Comparison of ENCODE assay signal across 15 cellular contexts in genomic region chr3:137012097-137012501, GRCh38. TPM values are rescaled to one million over a fixed set of nuclear protein-coding genes. Genes with fewer than 3 reads are reported as not detected.
DNase-seq lines count a peak whose midpoint lies in the region; ATAC-seq and TF ChIP-seq lines count a peak whose summit lies in the region.
"Had no signal": no experiment of that assay in that cellular context is flagged by ENCODE, and none has a peak within 500 bp of the region (broad histone marks: within the 10 kb centered on the region; RNA-seq: fewer than 3 reads in every experiment).

No MANE protein-coding gene starts in this region.

- H3K27me3 Mint-ChIP-seq in activated T-helper 17 cell treated with anti-CD3 and anti-CD28 coated beads, Interleukin-2, amount 50 U/mL, for 72 hours = no peaks in the 10 kb centered on the region
- H3K27me3 Mint-ChIP-seq: activated CD4-positive, alpha-beta T cell treated with anti-CD3 and anti-CD28 coated beads, Interleukin-2, amount 10 ng/mL, durations not matched to agents 24 days and 14 days had no signal

- no peaks in the 10 kb centered on the region for H3K27me3 ChIP-seq in foreskin keratinocyte

- ATAC-seq in activated T-helper 17 cell treated with anti-CD3 and anti-CD28 coated beads, Interleukin-2, amount 50 U/mL, for 72 hours (replicated peaks) = no peak
- ATAC-seq in foreskin keratinocyte = peak; percentile 28
- no peak for ATAC-seq in Right ventricle myocardium inferior

- H3K4me1 ChIP-seq in foreskin keratinocyte = peaks cover 6% of the 10 kb centered on the region

- peak overlapping the region; percentile 31 for H3K27ac Mint-ChIP-seq in activated T-helper 17 cell treated with anti-CD3 and anti-CD28 coated beads, Interleukin-2, amount 50 U/mL, for 72 hours
- H3K27ac Mint-ChIP-seq: activated CD4-positive, alpha-beta T cell treated with anti-CD3 and anti-CD28 coated beads, Interleukin-2, amount 10 ng/mL, durations not matched to agents 24 days and 14 days; type B pancreatic cell had no signal

- DNase-seq in activated CD8-positive, alpha-beta memory T cell treated with anti-CD3 and anti-CD28 coated beads for 24 hours = peak; percentile 48
- DNase-seq in activated CD8-positive, alpha-beta memory T cell treated with anti-CD3 and anti-CD28 coated beads, Interleukin-2, amount 50 U/mL, for 4 hours = no peak
- DNase-seq in foreskin keratinocyte (peak; percentile 27 to 66), Right ventricle myocardium inferior (ENCODE audit: missing footprints) (no peak), medulla oblongata (ENCODE audit: extremely low spot score) (no peak), NCI-H526 (lab: John Stamatoyannopoulos, UW) (no peak), GM13977 (ENCODE audit: low spot score) (no peak)
- DNase-seq: activated CD4-positive, alpha-beta T cell treated with anti-CD3 and anti-CD28 coated beads, Interleukin-2, amount 10 ng/mL, durations not matched to agents 24 days and 14 days; DMS53; NCI-H1048; OCI-M1; stimulated activated CD4-positive, alpha-beta T cell treated with anti-CD3 and anti-CD28 coated beads, Interleukin-15, amount 100 ng/mL, for 24 hours; T-helper 1 cell had no signal

- no peak overlapping the region for H3K27ac ChIP-seq in foreskin keratinocyte

- intact Hi-C loops in Right ventricle myocardium inferior (cut with DNase I) = loop anchor here (5.0 kb wide), 2 partner anchors 195 to 620 kb away; partner anchors contain the start of gene SLC35G2

- H3K4me1 Mint-ChIP-seq in activated T-helper 17 cell treated with anti-CD3 and anti-CD28 coated beads, Interleukin-2, amount 50 U/mL, for 72 hours = peaks cover 10% of the 10 kb centered on the region

- no peaks in the 10 kb centered on the region for H3K9me3 Mint-ChIP-seq in activated T-helper 17 cell treated with anti-CD3 and anti-CD28 coated beads, Interleukin-2, amount 50 U/mL, for 72 hours
- H3K9me3 Mint-ChIP-seq: activated CD4-positive, alpha-beta T cell treated with anti-CD3 and anti-CD28 coated beads, Interleukin-2, amount 10 ng/mL, durations not matched to agents 24 days and 14 days; type B pancreatic cell had no signal

- H3K4me3 Mint-ChIP-seq in activated T-helper 17 cell treated with anti-CD3 and anti-CD28 coated beads, Interleukin-2, amount 50 U/mL, for 72 hours = no peak overlapping the region
- H3K4me3 Mint-ChIP-seq: activated CD4-positive, alpha-beta T cell treated with anti-CD3 and anti-CD28 coated beads, Interleukin-2, amount 10 ng/mL, durations not matched to agents 24 days and 14 days; type B pancreatic cell had no signal

- in situ Hi-C loops in GM13977 (cut with MboI; ENCODE audit: low pct_unique_long_range_greater_than_20kb, low sequenced_read_pairs, unreplicated experiment) = loop anchor here (25.0 kb wide), 1 partner anchor 625 kb away; no protein-coding TSS in a partner anchor

- no peak for TF ChIP-seq CTCF in foreskin keratinocyte (conservative IDR thresholded peaks at IDR 0.05)
- TF ChIP-seq CTCF in GM13977 (IDR thresholded peaks at IDR 0.05; ENCODE audit: extremely low read depth, insufficient read depth, missing control alignments) = no peak

- no peaks in the 10 kb centered on the region for H3K36me3 Mint-ChIP-seq in activated T-helper 17 cell treated with anti-CD3 and anti-CD28 coated beads, Interleukin-2, amount 50 U/mL, for 72 hours (ENCODE audit: low read depth)
- H3K36me3 Mint-ChIP-seq: type B pancreatic cell had no signal

RNA-seq across cellular contexts. Expression of gene IL20RB, which starts 54.3 kb away (rescaled TPM):
- 1 to 10 TPM; 1.6 to 3.7 TPM for total RNA-seq in activated T-helper 17 cell treated with anti-CD3 and anti-CD28 coated beads, Interleukin-2, amount 50 U/mL, for 72 hours
- 104 and 118 TPM in 2 replicates for total RNA-seq in foreskin keratinocyte
- 92.1 and 110 TPM in 2 replicates for polyA plus RNA-seq in foreskin keratinocyte
- 0.43 TPM for total RNA-seq in Right ventricle myocardium inferior

Comparison
In these comparisons a context has a peak if more than half of its experiments do, and no peak if none do; other contexts are left out.
1. DNase-seq: peak in activated CD8-positive, alpha-beta memory T cell treated with anti-CD3 and anti-CD28 coated beads for 24 hours (single experiment) and foreskin keratinocyte (2 of 2); none in activated CD8-positive, alpha-beta memory T cell treated with anti-CD3 and anti-CD28 coated beads, Interleukin-2, amount 50 U/mL, for 4 hours (single experiment), Right ventricle myocardium inferior (single experiment), medulla oblongata (single experiment), NCI-H526 (0 of 2) and GM13977 (single experiment).
2. RNA of gene IL20RB, which starts 54.3 kb away (total RNA-seq): 104 to 118 TPM in foreskin keratinocyte; 1.6 to 3.7 TPM in activated T-helper 17 cell treated with anti-CD3 and anti-CD28 coated beads, Interleukin-2, amount 50 U/mL, for 72 hours and 0.43 TPM in Right ventricle myocardium inferior (single experiment); every median in the first group is over 10 times any median in the second.